ENCODE assay signal across 8 cellular contexts in genomic region chr2:64699712-64700111, GRCh38. TPM values are rescaled to one million over a fixed set of nuclear protein-coding genes. Genes with fewer than 3 reads are reported as not detected.
DNase-seq lines count a peak whose midpoint lies in the region; ATAC-seq and TF ChIP-seq lines count a peak whose summit lies in the region.
"Had no signal": no experiment of that assay in that cellular context is flagged by ENCODE, and none has a peak within 500 bp of the region (broad histone marks: within the 10 kb centered on the region; RNA-seq: fewer than 3 reads in every experiment).

No MANE protein-coding gene starts in this region.

- H3K4me1 Mint-ChIP-seq in activated CD4-positive, alpha-beta memory T cell treated with anti-CD3 and anti-CD28 coated beads, Interleukin-2, amount 10 ng/mL, durations not matched to agents 7 days and 5 days: peaks cover 54% of the 10 kb centered on the region

- H3K4me1 ChIP-seq in ascending aorta (peaks cover 0 to 6% of the 10 kb centered on the region in 2 donors), mammary epithelial cell (ENCODE audit: insufficient read depth, low read length) (peaks cover 6% of the 10 kb centered on the region)

- no peaks in the 10 kb centered on the region for H3K27me3 ChIP-seq in ascending aorta
- no peaks in the 10 kb centered on the region for H3K27me3 ChIP-seq in mammary epithelial cell (ENCODE audit: insufficient read depth, low read length)

- POLR2A ChIA-PET in activated CD4-positive, alpha-beta memory T cell treated with anti-CD3 and anti-CD28 coated beads, Interleukin-2, amount 10 ng/mL, durations not matched to agents 7 days and 5 days (lab: Charles Lee): interaction anchor here (1.0 kb wide), 1 partner anchor 88 kb away, joined by 3 read pairs; no protein-coding TSS in a partner anchor

- H3K4me2 ChIP-seq in mammary epithelial cell (ENCODE audit: insufficient read depth, low read depth, low read length): no peak overlapping the region

- peak overlapping the region; percentile 72 for H3K27ac Mint-ChIP-seq in activated CD4-positive, alpha-beta memory T cell treated with anti-CD3 and anti-CD28 coated beads, Interleukin-2, amount 10 ng/mL, durations not matched to agents 7 days and 5 days

- H3K9me3 Mint-ChIP-seq in activated CD4-positive, alpha-beta memory T cell treated with anti-CD3 and anti-CD28 coated beads, Interleukin-2, amount 10 ng/mL, durations not matched to agents 7 days and 5 days: no peaks in the 10 kb centered on the region

- TF ChIP-seq CTCF in ascending aorta (IDR thresholded peaks at IDR 0.05) (no peak), mammary epithelial cell (conservative IDR thresholded peaks at IDR 0.05 in 1 of 2, IDR thresholded peaks at IDR 0.05 in 1 of 2; ENCODE audit: extremely low read depth in 1 of 2, insufficient read depth in 1 of 2, low read depth in 1 of 2, low read length in 2 of 2) (no peak)

- intact Hi-C loops in ascending aorta (cut with DNase I) (loop anchor here (5.0 kb wide), 1 partner anchor 53 kb away; no protein-coding TSS in a partner anchor), mammary epithelial cell (cut with micrococcal nuclease) (no loop called here)

- H3K9ac ChIP-seq in mammary epithelial cell (ENCODE audit: insufficient read depth, low read length): no peak overlapping the region

- H3K36me3 ChIP-seq in ascending aorta (no peaks in the 10 kb centered on the region), mammary epithelial cell (ENCODE audit: insufficient read depth, low read length) (no peaks in the 10 kb centered on the region)

- peak; percentile 24 for DNase-seq in activated CD4-positive, alpha-beta memory T cell treated with anti-CD3 and anti-CD28 coated beads, Interleukin-2, amount 10 ng/mL, durations not matched to agents 7 days and 5 days
- DNase-seq in stimulated activated CD4-positive, alpha-beta T cell treated with anti-CD3 and anti-CD28 coated beads, Interleukin-1b, Interleukin-23, amount 100 ng/mL, for 48 hours: peak; percentile 35
- DNase-seq in ascending aorta (ENCODE audit: low spot score in 2 of 2) (no peak), mammary epithelial cell (no peak)
- DNase-seq: NCI-H510A treated with DMSO at 0.1 percent for 48 hours had no signal

- WGBS in mammary epithelial cell (ENCODE audit: low coverage, missing lambda C conversion rate): 92% methylated on average over 8 of the region's 8 CpGs

- in situ Hi-C loops in mammary epithelial cell (cut with MboI; ENCODE audit: low sequenced_read_pairs in 2 of 2): no loop called here

- H3K27ac ChIP-seq in ascending aorta (no peak overlapping the region), mammary epithelial cell (ENCODE audit: insufficient read depth, low read depth, low read length) (no peak overlapping the region)

- no peaks in the 10 kb centered on the region for H3K79me2 ChIP-seq in mammary epithelial cell (ENCODE audit: insufficient read depth, low read length)

- H3K4me3 Mint-ChIP-seq in activated CD4-positive, alpha-beta memory T cell treated with anti-CD3 and anti-CD28 coated beads, Interleukin-2, amount 10 ng/mL, durations not matched to agents 7 days and 5 days: peak overlapping the region; percentile 16

- peaks cover 10% of the 10 kb centered on the region for H3K36me3 Mint-ChIP-seq in activated CD4-positive, alpha-beta memory T cell treated with anti-CD3 and anti-CD28 coated beads, Interleukin-2, amount 10 ng/mL, durations not matched to agents 7 days and 5 days (ENCODE audit: low read depth)

- dilution Hi-C loops in mammary epithelial cell (cut with HindIII; ENCODE audit: low sequenced_read_pairs): loop anchor here (5.0 kb wide), 1 partner anchor 32 kb away; no protein-coding TSS in a partner anchor

- H3K9me3 ChIP-seq in ascending aorta (no peaks in the 10 kb centered on the region), mammary epithelial cell (replicated peaks; ENCODE audit: insufficient read depth, low read length) (no peaks in the 10 kb centered on the region)

- no peaks in the 10 kb centered on the region for H4K20me1 ChIP-seq in mammary epithelial cell (ENCODE audit: insufficient read depth, low read length)

- H3K4me3 ChIP-seq in ascending aorta (no peak overlapping the region), mammary epithelial cell (replicated peaks in 1 of 3; ENCODE audit: insufficient read depth in 1 of 3, low read depth in 2 of 3, low read length in 3 of 3) (no peak overlapping the region)

- CTCF ChIA-PET in activated CD4-positive, alpha-beta memory T cell treated with anti-CD3 and anti-CD28 coated beads, Interleukin-2, amount 10 ng/mL, durations not matched to agents 7 days and 5 days (lab: Charles Lee): interaction anchor here (0.9 to 1.5 kb wide), 2 partner anchors 38 to 47 kb away, joined by 3 to 7 read pairs; no protein-coding TSS in a partner anchor
- CTCF ChIA-PET in mammary epithelial cell (lab: Charles Lee; ENCODE audit: low non-redundant PET): no interaction called here

- no TSS peak for BruUV-seq in mammary epithelial cell (replicated peaks; lab: Mats Ljungman, UMichigan)

- H3K27me3 Mint-ChIP-seq in activated CD4-positive, alpha-beta memory T cell treated with anti-CD3 and anti-CD28 coated beads, Interleukin-2, amount 10 ng/mL, durations not matched to agents 7 days and 5 days: no peaks in the 10 kb centered on the region

- ATAC-seq in GM18520 (IDR thresholded peaks at IDR 0.05; ENCODE audit: unreplicated experiment) (peak; percentile 14), HG02763 (IDR thresholded peaks at IDR 0.05; ENCODE audit: unreplicated experiment) (peak; percentile 19), GM21529 (IDR thresholded peaks at IDR 0.05; ENCODE audit: unreplicated experiment) (no peak)

- no peak overlapping the region for H2AFZ ChIP-seq in mammary epithelial cell (ENCODE audit: low read depth, low read length)

RNA-seq across cellular contexts. Expression of gene SERTAD2, which starts 46.0 kb away (rescaled TPM):
- 10 to 100 TPM; 16.2 to 17.5 TPM for total RNA-seq in activated CD4-positive, alpha-beta memory T cell treated with anti-CD3 and anti-CD28 coated beads, Interleukin-2, amount 10 ng/mL, durations not matched to agents 7 days and 5 days
- 8.7 TPM for total RNA-seq in ascending aorta
- 10 to 100 TPM; 16.0 to 24.2 TPM for total RNA-seq in mammary epithelial cell
- 13.3 TPM for polyA plus RNA-seq in mammary epithelial cell
- polyA minus RNA-seq in mammary epithelial cell: 17.2 TPM

Comparison
In these comparisons a context has a peak if more than half of its experiments do, and no peak if none do; other contexts are left out.
1. DNase-seq: peak in activated CD4-positive, alpha-beta memory T cell treated with anti-CD3 and anti-CD28 coated beads, Interleukin-2, amount 10 ng/mL, durations not matched to agents 7 days and 5 days (single experiment) and stimulated activated CD4-positive, alpha-beta T cell treated with anti-CD3 and anti-CD28 coated beads, Interleukin-1b, Interleukin-23, amount 100 ng/mL, for 48 hours (single experiment); none in ascending aorta (0 of 2) and mammary epithelial cell (single experiment).